8 cellular contexts compared by ENCODE assay signal in the genomic region with DNA sequence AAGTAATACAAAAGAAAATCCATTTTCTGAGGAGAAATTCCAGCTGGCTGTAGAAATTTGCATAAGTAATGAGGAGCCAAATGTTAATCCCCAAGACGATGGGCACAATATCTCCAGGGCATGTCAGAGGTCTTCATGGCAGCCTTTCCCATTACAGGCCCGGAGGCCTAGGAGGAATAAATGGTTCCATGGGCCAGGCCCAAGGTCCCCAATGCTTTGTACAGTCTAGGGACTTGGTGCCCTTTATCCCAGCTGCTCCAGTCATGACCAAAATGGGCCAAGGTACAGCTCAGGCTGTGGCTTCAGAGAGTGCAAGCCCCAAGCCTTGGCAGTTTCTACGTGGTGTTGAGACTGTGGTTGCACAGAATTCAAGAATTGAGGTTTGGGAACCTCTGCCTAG.
"Had no signal": no experiment of that assay in that cellular context is flagged by ENCODE, and none has a peak within 500 bp of the region (broad histone marks: within the 10 kb centered on the region; RNA-seq: fewer than 3 reads in every experiment).

No MANE protein-coding gene starts in this region.

- H3K9me3 ChIP-seq: HAP-1 had no signal

- DNase-seq: GM23248, GOT3, H7, IMR-90, KBM-7 had no signal

- ATAC-seq: HCT116 had no signal

- H3K4me3 ChIP-seq: GM23248, HAP-1 had no signal

- H3K36me3 ChIP-seq: HAP-1 had no signal

- FAIRE-seq: HTR-8/SVneo had no signal

- H3K27ac ChIP-seq: GM23248 had no signal

- H3K4me1 ChIP-seq: HAP-1 had no signal

- H2AFZ ChIP-seq: GM23248 had no signal

- H3K9ac ChIP-seq: GM23248 had no signal
